ENCODE assay signal across 8 cellular contexts in genomic region chr12:47361389-47362031, GRCh38.
DNase-seq lines count a peak whose midpoint lies in the region; ATAC-seq and TF ChIP-seq lines count a peak whose summit lies in the region.

No MANE protein-coding gene starts in this region.

- peaks cover 6% of the 10 kb centered on the region for H3K9me3 Mint-ChIP-seq in activated B cell treated with CpG ODN at 0.5 μM for 24 hours

- ATAC-seq in HG03439 (IDR thresholded peaks at IDR 0.05; ENCODE audit: unreplicated experiment) (peak; percentile 95), activated B cell treated with CpG ODN at 0.5 μM for 24 hours (ENCODE audit: low read depth) (peak; percentile 68), HG03457 (IDR thresholded peaks at IDR 0.05; ENCODE audit: unreplicated experiment) (no peak)

- POLR2A ChIA-PET in activated B cell treated with CpG ODN at 0.5 μM for 24 hours (lab: Charles Lee), result interaction anchor here (0.7 to 4.0 kb wide), 15 partner anchors 9 to 329 kb away, joined by 3 to 61 read pairs (median 7); partner anchors contain the start of genes AMIGO2 and PCED1B

- H3K4me3 ChIP-seq in epithelial cell of esophagus (ENCODE audit: low read length), result no peak overlapping the region

- peaks cover 63% of the 10 kb centered on the region for H3K4me1 Mint-ChIP-seq in activated B cell treated with CpG ODN at 0.5 μM for 24 hours

- TF ChIP-seq CTCF in activated B cell treated with CpG ODN at 0.5 μM for 24 hours (IDR thresholded peaks at IDR 0.05), result no peak
- peak; percentile 10 for TF ChIP-seq CTCF in epithelial cell of esophagus (IDR thresholded peaks at IDR 0.05; ENCODE audit: insufficient read depth, low read depth, low read length, missing control alignments)

- peak overlapping the region; percentile 74 for H3K4me3 Mint-ChIP-seq in activated B cell treated with CpG ODN at 0.5 μM for 24 hours

- peaks cover 27% of the 10 kb centered on the region for H3K36me3 Mint-ChIP-seq in activated B cell treated with CpG ODN at 0.5 μM for 24 hours (ENCODE audit: low read depth)

- intact Hi-C loops in activated B cell treated with CpG ODN at 0.5 μM for 24 hours (cut with micrococcal nuclease), result loop anchor here (1.0 to 2.0 kb wide), 3 partner anchors 21 to 54 kb away; no protein-coding TSS in a partner anchor

- peak; percentile 18 for DNase-seq in activated gamma-delta T cell treated with Interleukin-2 at 50 U/mL for 16 hours
- DNase-seq in activated gamma-delta T cell (lab: John Stamatoyannopoulos, UW), result no peak
- no peak for DNase-seq in activated B cell treated with CpG ODN at 0.5 μM for 24 hours
- peak; percentile 63 for DNase-seq in epithelial cell of esophagus (ENCODE audit: low read depth)
- DNase-seq in stimulated activated CD4-positive, alpha-beta T cell treated with anti-CD3 and anti-CD28 coated beads, Interleukin-15, amount 100 ng/mL, for 24 hours, result peak; percentile 72
- DNase-seq in NK-92 (lab: John Stamatoyannopoulos, UW; ENCODE audit: unreplicated experiment), result no peak

- H3K27ac Mint-ChIP-seq in activated B cell treated with CpG ODN at 0.5 μM for 24 hours, result peak overlapping the region; percentile 94

- CTCF ChIA-PET in activated B cell treated with CpG ODN at 0.5 μM for 24 hours (lab: Charles Lee), result interaction anchor here (0.6 to 4.3 kb wide), 8 partner anchors 29 to 329 kb away, joined by 3 to 36 read pairs (median 6); partner anchors contain the start of genes AMIGO2 and PCED1B

- no peaks in the 10 kb centered on the region for H3K27me3 Mint-ChIP-seq in activated B cell treated with CpG ODN at 0.5 μM for 24 hours

Comparison
In these comparisons a context has a peak if more than half of its experiments do, and no peak if none do; other contexts are left out.
1. DNase-seq: peak in activated gamma-delta T cell treated with Interleukin-2 at 50 U/mL for 16 hours (single experiment), epithelial cell of esophagus (single experiment) and stimulated activated CD4-positive, alpha-beta T cell treated with anti-CD3 and anti-CD28 coated beads, Interleukin-15, amount 100 ng/mL, for 24 hours (single experiment); none in activated gamma-delta T cell (single experiment), activated B cell treated with CpG ODN at 0.5 μM for 24 hours (single experiment) and NK-92 (single experiment).